In genomic region chr3:46013316-46014094, GRCh38 we compare ENCODE assay signal across 17 cellular contexts. TPM values are rescaled to one million over a fixed set of nuclear protein-coding genes. Genes with fewer than 3 reads are reported as not detected.
DNase-seq lines count a peak whose midpoint lies in the region; ATAC-seq and TF ChIP-seq lines count a peak whose summit lies in the region.
"Had no signal": no experiment of that assay in that cellular context is flagged by ENCODE, and none has a peak within 500 bp of the region (broad histone marks: within the 10 kb centered on the region; RNA-seq: fewer than 3 reads in every experiment).

No MANE protein-coding gene starts in this region.

- H3K36me3 ChIP-seq in DND-41 (ENCODE audit: insufficient read depth, low read length) = no peaks in the 10 kb centered on the region
- no peaks in the 10 kb centered on the region for H3K36me3 ChIP-seq in adrenal gland (replicated peaks in 1 of 2)
- H3K36me3 ChIP-seq: BLaER1 treated with 17β-estradiol and CSF1 and Interleukin-3, amounts not matched to agents 10 nM and 100 nM; SJSA1 had no signal

- no peak overlapping the region for H3K9ac ChIP-seq in DND-41 (ENCODE audit: low read depth, low read length)
- H3K9ac ChIP-seq: BLaER1 treated with 17β-estradiol and CSF1 and Interleukin-3, amounts not matched to agents 10 nM and 100 nM had no signal

- 65 to 81% (median 72%) methylated on average over 5 to 7 of the region's 7 CpGs for WGBS in adrenal gland, 4 donors

- peak overlapping the region; percentile 9 for H3K27ac Mint-ChIP-seq in activated T-helper 2 cell treated with anti-CD3 and anti-CD28 coated beads, Interferon-gamma antibody, Interleukin-2, Interleukin-4, amounts not matched to agents 10 μg/mL and 5 μg/mL and 100 μg/mL, durations not matched to agents 14 hours and 24 hours and 36 hours
- H3K27ac Mint-ChIP-seq in stimulated activated effector memory CD8-positive, alpha-beta T cell treated with anti-CD3 and anti-CD28 coated beads, Interleukin-12 subunit alpha, Interleukin-12 subunit beta, amount 100 ng/mL, for 72 hours = no peak overlapping the region
- H3K27ac Mint-ChIP-seq: H9 had no signal

- peaks cover 45% of the 10 kb centered on the region for H3K4me1 Mint-ChIP-seq in activated T-helper 2 cell treated with anti-CD3 and anti-CD28 coated beads, Interferon-gamma antibody, Interleukin-2, Interleukin-4, amounts not matched to agents 10 μg/mL and 5 μg/mL and 100 μg/mL, durations not matched to agents 14 hours and 24 hours and 36 hours (ENCODE audit: low read depth)
- peaks cover 59% of the 10 kb centered on the region for H3K4me1 Mint-ChIP-seq in stimulated activated effector memory CD8-positive, alpha-beta T cell treated with anti-CD3 and anti-CD28 coated beads, Interleukin-12 subunit alpha, Interleukin-12 subunit beta, amount 100 ng/mL, for 72 hours
- H3K4me1 Mint-ChIP-seq: H9 had no signal

- H3K9me3 ChIP-seq in DND-41 (ENCODE audit: insufficient read depth, low read length, severe bottlenecking) (no peaks in the 10 kb centered on the region), adrenal gland (replicated peaks in 1 of 3) (no peaks in the 10 kb centered on the region)
- H3K9me3 ChIP-seq: BLaER1 treated with 17β-estradiol and CSF1 and Interleukin-3, amounts not matched to agents 10 nM and 100 nM; SJSA1 had no signal

- no peaks in the 10 kb centered on the region for H3K79me2 ChIP-seq in DND-41 (ENCODE audit: insufficient read depth, low read length)

- no peak for TF ChIP-seq POLR2A in erythroblast (IDR thresholded peaks at IDR 0.05; ENCODE audit: low read length)
- TF ChIP-seq POLR2A in adrenal gland (IDR thresholded peaks at IDR 0.05) = no peak

- H3K27me3 ChIP-seq in DND-41 (ENCODE audit: insufficient read depth, low read length, poor library complexity) (no peaks in the 10 kb centered on the region), adrenal gland (no peaks in the 10 kb centered on the region)
- H3K27me3 ChIP-seq: BLaER1 treated with 17β-estradiol and CSF1 and Interleukin-3, amounts not matched to agents 10 nM and 100 nM; SJSA1 had no signal

- no peaks in the 10 kb centered on the region for H3K4me1 ChIP-seq in DND-41 (ENCODE audit: insufficient read depth, low read length)
- no peaks in the 10 kb centered on the region for H3K4me1 ChIP-seq in adrenal gland (replicated peaks in 1 of 2)
- H3K4me1 ChIP-seq: SJSA1 had no signal

- TF ChIP-seq CTCF in DND-41 (IDR thresholded peaks at IDR 0.05; ENCODE audit: borderline replicate concordance, extremely low read depth, low read length, poor library complexity, severe bottlenecking) = no peak
- TF ChIP-seq CTCF in adrenal gland (IDR thresholded peaks at IDR 0.05) = no peak

- DNase-seq in DND-41 (no peak), erythroblast (lab: John Stamatoyannopoulos, UW) (peak; percentile 12 to 63), left cardiac atrium (no peak), adrenal gland (no peak)
- DNase-seq in activated T-helper 2 cell treated with anti-CD3 and anti-CD28 coated beads, Interferon-gamma antibody, Interleukin-2, Interleukin-4, amounts not matched to agents 10 μg/mL and 5 μg/mL and 100 μg/mL, durations not matched to agents 14 hours and 24 hours and 36 hours (ENCODE audit: low spot score) = no peak
- DNase-seq in stimulated activated effector memory CD8-positive, alpha-beta T cell treated with anti-CD3 and anti-CD28 coated beads, Interleukin-12 subunit alpha, Interleukin-12 subunit beta, amount 100 ng/mL, for 72 hours (ENCODE audit: low spot score in 2 of 2) = peak in 1 of 2 donors; percentile 25
- DNase-seq: H9, KG1, NCI-H1105 treated with DMSO at 0.1 percent for 48 hours, NCI-H1694 treated with DMSO at 0.1 percent for 48 hours, NCI-H2227 treated with DMSO at 0.1 percent for 48 hours, NCI-H510A treated with DMSO at 0.1 percent for 48 hours, PC-9 had no signal

- peaks cover 6% of the 10 kb centered on the region for H3K9me3 Mint-ChIP-seq in activated T-helper 2 cell treated with anti-CD3 and anti-CD28 coated beads, Interferon-gamma antibody, Interleukin-2, Interleukin-4, amounts not matched to agents 10 μg/mL and 5 μg/mL and 100 μg/mL, durations not matched to agents 14 hours and 24 hours and 36 hours
- no peaks in the 10 kb centered on the region for H3K9me3 Mint-ChIP-seq in stimulated activated effector memory CD8-positive, alpha-beta T cell treated with anti-CD3 and anti-CD28 coated beads, Interleukin-12 subunit alpha, Interleukin-12 subunit beta, amount 100 ng/mL, for 72 hours

- no peak overlapping the region for H3K4me3 Mint-ChIP-seq in activated T-helper 2 cell treated with anti-CD3 and anti-CD28 coated beads, Interferon-gamma antibody, Interleukin-2, Interleukin-4, amounts not matched to agents 10 μg/mL and 5 μg/mL and 100 μg/mL, durations not matched to agents 14 hours and 24 hours and 36 hours (ENCODE audit: low read depth)
- no peak overlapping the region for H3K4me3 Mint-ChIP-seq in stimulated activated effector memory CD8-positive, alpha-beta T cell treated with anti-CD3 and anti-CD28 coated beads, Interleukin-12 subunit alpha, Interleukin-12 subunit beta, amount 100 ng/mL, for 72 hours
- H3K4me3 Mint-ChIP-seq: H9 had no signal

- no peaks in the 10 kb centered on the region for H3K27me3 Mint-ChIP-seq in activated T-helper 2 cell treated with anti-CD3 and anti-CD28 coated beads, Interferon-gamma antibody, Interleukin-2, Interleukin-4, amounts not matched to agents 10 μg/mL and 5 μg/mL and 100 μg/mL, durations not matched to agents 14 hours and 24 hours and 36 hours (ENCODE audit: low read depth)

- H3K4me3 ChIP-seq in DND-41 (ENCODE audit: low read depth in 1 of 2, low read length in 2 of 2) = no peak overlapping the region
- H3K4me3 ChIP-seq in adrenal gland = no peak overlapping the region
- H3K4me3 ChIP-seq: BLaER1 treated with 17β-estradiol and CSF1 and Interleukin-3, amounts not matched to agents 10 nM and 100 nM; PC-9; SJSA1 had no signal

- H3K4me2 ChIP-seq in DND-41 (ENCODE audit: insufficient read depth, low read length) = no peak overlapping the region
- H3K4me2 ChIP-seq: BLaER1 treated with 17β-estradiol and CSF1 and Interleukin-3, amounts not matched to agents 10 nM and 100 nM; PC-9 had no signal

- intact Hi-C loops in activated T-helper 2 cell treated with anti-CD3 and anti-CD28 coated beads, Interferon-gamma antibody, Interleukin-2, Interleukin-4, amounts not matched to agents 10 μg/mL and 5 μg/mL and 100 μg/mL, durations not matched to agents 14 hours and 24 hours and 36 hours (cut with micrococcal nuclease) = no loop called here
- intact Hi-C loops in left cardiac atrium (cut with DNase I) (no loop called here), adrenal gland (cut with DNase I) (no loop called here)

- H2AFZ ChIP-seq in DND-41 (ENCODE audit: low read depth, low read length) = no peak overlapping the region
- H2AFZ ChIP-seq: PC-9 had no signal

- ATAC-seq in DND-41 (ENCODE audit: insufficient read depth, low read depth) (peak; percentile 29; the same call in 1 of the 3 replicates), left cardiac atrium (no peak), GM19023 (IDR thresholded peaks at IDR 0.05; ENCODE audit: unreplicated experiment) (no peak)
- peak; percentile 42 for ATAC-seq in stimulated activated effector memory CD8-positive, alpha-beta T cell treated with anti-CD3 and anti-CD28 coated beads, Interleukin-12 subunit alpha, Interleukin-12 subunit beta, amount 100 ng/mL, for 72 hours
- ATAC-seq: HepG2 had no signal

- no peaks in the 10 kb centered on the region for H3K36me3 Mint-ChIP-seq in activated T-helper 2 cell treated with anti-CD3 and anti-CD28 coated beads, Interferon-gamma antibody, Interleukin-2, Interleukin-4, amounts not matched to agents 10 μg/mL and 5 μg/mL and 100 μg/mL, durations not matched to agents 14 hours and 24 hours and 36 hours (ENCODE audit: low read depth)
- H3K36me3 Mint-ChIP-seq in stimulated activated effector memory CD8-positive, alpha-beta T cell treated with anti-CD3 and anti-CD28 coated beads, Interleukin-12 subunit alpha, Interleukin-12 subunit beta, amount 100 ng/mL, for 72 hours = no peaks in the 10 kb centered on the region

- H4K20me1 ChIP-seq in DND-41 (ENCODE audit: insufficient read depth, low read length) = no peaks in the 10 kb centered on the region
- H4K20me1 ChIP-seq: BLaER1 treated with 17β-estradiol and CSF1 and Interleukin-3, amounts not matched to agents 10 nM and 100 nM had no signal

- H3K27ac ChIP-seq in DND-41 (ENCODE audit: low read length) (no peak overlapping the region), adrenal gland (no peak overlapping the region)
- H3K27ac ChIP-seq: BLaER1 treated with 17β-estradiol and CSF1 and Interleukin-3, amounts not matched to agents 10 nM and 100 nM; PC-9; SJSA1 had no signal

RNA-seq across cellular contexts. Expression of gene XCR1, which starts 13.8 kb away (rescaled TPM):
- total RNA-seq in activated T-helper 2 cell treated with anti-CD3 and anti-CD28 coated beads, Interferon-gamma antibody, Interleukin-2, Interleukin-4, amounts not matched to agents 10 μg/mL and 5 μg/mL and 100 μg/mL, durations not matched to agents 14 hours and 24 hours and 36 hours = 0.05 and 0.07 TPM in 2 replicates
- total RNA-seq in left cardiac atrium (under 1 TPM; 0.08 to 0.09 TPM), adrenal gland (under 1 TPM in 4 of 8 donors, not detected in 4; 0.13 to 0.18 (median 0.15) TPM)
- under 1 TPM in 2 of 3 donors, not detected in 1; 0.08 to 0.13 TPM for polyA plus RNA-seq in adrenal gland
- total RNA-seq: H9, HepG2, SJSA1 had no signal
- polyA plus RNA-seq: HepG2 had no signal

RNA-seq across cellular contexts. Expression of gene FYCO1, which starts 17.9 kb away (rescaled TPM):
- 19.6 and 20.2 TPM in 2 replicates for total RNA-seq in activated T-helper 2 cell treated with anti-CD3 and anti-CD28 coated beads, Interferon-gamma antibody, Interleukin-2, Interleukin-4, amounts not matched to agents 10 μg/mL and 5 μg/mL and 100 μg/mL, durations not matched to agents 14 hours and 24 hours and 36 hours
- 10 to 100 TPM; 64.4 to 91.9 TPM for total RNA-seq in left cardiac atrium
- total RNA-seq in adrenal gland = 10 to 100 TPM; 25.3 to 74.3 (median 39.5) TPM
- polyA plus RNA-seq in adrenal gland = 10 to 100 TPM; 13.3 to 24.3 (median 20.2) TPM

Comparison
In these comparisons a context has a peak if more than half of its experiments do, and no peak if none do; other contexts are left out.
1. ATAC-seq: peak in DND-41 (single experiment) and stimulated activated effector memory CD8-positive, alpha-beta T cell treated with anti-CD3 and anti-CD28 coated beads, Interleukin-12 subunit alpha, Interleukin-12 subunit beta, amount 100 ng/mL, for 72 hours (single experiment); none in left cardiac atrium (0 of 2) and GM19023 (single experiment).
2. DNase-seq: peak in erythroblast (2 of 2); none in DND-41 (single experiment), activated T-helper 2 cell treated with anti-CD3 and anti-CD28 coated beads, Interferon-gamma antibody, Interleukin-2, Interleukin-4, amounts not matched to agents 10 μg/mL and 5 μg/mL and 100 μg/mL, durations not matched to agents 14 hours and 24 hours and 36 hours (single experiment), left cardiac atrium (single experiment) and adrenal gland (0 of 7).